In genomic region chr13:23889598-23890224, GRCh38 we compare ENCODE assay signal across 8 cellular contexts. TPM values are rescaled to one million over a fixed set of nuclear protein-coding genes. Genes with fewer than 3 reads are reported as not detected.
A peak's percentile ranks its signal among the peaks of the same experiment; 100 is the strongest.
DNase-seq lines count a peak whose midpoint lies in the region; ATAC-seq, FAIRE-seq and TF ChIP-seq lines count a peak whose summit lies in the region.

No MANE protein-coding gene starts in this region.

- no peak for TF ChIP-seq POLR2A in GM12891 (IDR thresholded peaks at IDR 0.05; ENCODE audit: low read depth, low read length)

- peaks cover 5% of the 10 kb centered on the region for H3K36me3 Mint-ChIP-seq in activated CD4-positive, alpha-beta T cell treated with anti-CD3 and anti-CD28 coated beads for 36 hours (ENCODE audit: low read depth)
- peaks cover 15% of the 10 kb centered on the region for H3K36me3 Mint-ChIP-seq in effector memory CD8-positive, alpha-beta T cell (ENCODE audit: insufficient read depth)

- CTCF ChIA-PET in activated CD4-positive, alpha-beta T cell treated with anti-CD3 and anti-CD28 coated beads for 36 hours (lab: Charles Lee) = interaction anchor here (0.6 to 2.1 kb wide), 9 partner anchors 10 to 312 kb away, joined by 3 to 7 read pairs (median 3); no protein-coding TSS in a partner anchor

- no peaks in the 10 kb centered on the region for H4K20me1 ChIP-seq in OCI-LY3 (ENCODE audit: insufficient read depth, low read length)
- no peaks in the 10 kb centered on the region for H4K20me1 ChIP-seq in osteoblast (ENCODE audit: insufficient read depth, low read length)

- H3K4me2 ChIP-seq in OCI-LY3 (ENCODE audit: low read length) (peak overlapping the region; percentile 88), osteoblast (ENCODE audit: insufficient read depth, low read length) (peak overlapping the region; percentile 90)

- peak overlapping the region; percentile 79 for H3K4me3 Mint-ChIP-seq in activated CD4-positive, alpha-beta T cell treated with anti-CD3 and anti-CD28 coated beads for 36 hours
- peak overlapping the region; percentile 93 to 94 for H3K4me3 Mint-ChIP-seq in effector memory CD8-positive, alpha-beta T cell

- peaks cover 21% of the 10 kb centered on the region for H3K79me2 ChIP-seq in OCI-LY3 (ENCODE audit: low read length)
- H3K79me2 ChIP-seq in osteoblast (ENCODE audit: insufficient read depth, low read length) = peaks cover 22% of the 10 kb centered on the region

- H3K36me3 ChIP-seq in OCI-LY3 (replicated peaks; ENCODE audit: low read depth, low read length) (peaks cover under 1% of the 10 kb centered on the region), osteoblast (ENCODE audit: insufficient read depth, low read length) (peaks cover 8% of the 10 kb centered on the region)

- H3K27ac Mint-ChIP-seq in activated CD4-positive, alpha-beta T cell treated with anti-CD3 and anti-CD28 coated beads for 36 hours = peak overlapping the region; percentile 75
- H3K27ac Mint-ChIP-seq in effector memory CD8-positive, alpha-beta T cell = peak overlapping the region; percentile 91 to 94

- TF ChIP-seq CTCF in HFF-Myc (IDR thresholded peaks at IDR 0.05; ENCODE audit: low read depth, low read length, missing control alignments) = no peak
- TF ChIP-seq CTCF in OCI-LY3 (IDR thresholded peaks at IDR 0.05; ENCODE audit: low read depth, low read length) = no peak
- no peak for TF ChIP-seq CTCF in osteoblast (IDR thresholded peaks at IDR 0.05; ENCODE audit: extremely low read depth, low read depth, low read length)

- no peak for FAIRE-seq in GM12891 (lab: Jason Lieb, UNC)

- peaks cover 23% of the 10 kb centered on the region for H3K4me1 Mint-ChIP-seq in activated CD4-positive, alpha-beta T cell treated with anti-CD3 and anti-CD28 coated beads for 36 hours
- peaks cover 19 to 21% of the 10 kb centered on the region in 2 donors for H3K4me1 Mint-ChIP-seq in effector memory CD8-positive, alpha-beta T cell (ENCODE audit: low read depth in 2 of 2)

- H3K9me3 ChIP-seq in OCI-LY3 (ENCODE audit: insufficient read depth, low read length) = no peaks in the 10 kb centered on the region
- H3K9me3 ChIP-seq in osteoblast (ENCODE audit: low read depth, low read length) = no peaks in the 10 kb centered on the region

- H3K4me3 ChIP-seq in HFF-Myc (replicated peaks; ENCODE audit: low read depth, low read length) = peak overlapping the region; percentile 74
- peak overlapping the region; percentile 93 for H3K4me3 ChIP-seq in OCI-LY3 (ENCODE audit: low read length)
- H3K4me3 ChIP-seq in osteoblast (ENCODE audit: insufficient read depth, low read length) = peak overlapping the region; percentile 98

- POLR2A ChIA-PET in activated CD4-positive, alpha-beta T cell treated with anti-CD3 and anti-CD28 coated beads for 36 hours (lab: Charles Lee) = no interaction called here

- H3K9me3 Mint-ChIP-seq in activated CD4-positive, alpha-beta T cell treated with anti-CD3 and anti-CD28 coated beads for 36 hours (ENCODE audit: low read depth) = no peaks in the 10 kb centered on the region
- no peaks in the 10 kb centered on the region for H3K9me3 Mint-ChIP-seq in effector memory CD8-positive, alpha-beta T cell

- H3K4me1 ChIP-seq in OCI-LY3 (ENCODE audit: low read length) = peaks cover 7% of the 10 kb centered on the region
- H3K4me1 ChIP-seq in osteoblast (ENCODE audit: insufficient read depth, low read length) = peaks cover 12% of the 10 kb centered on the region

- peak overlapping the region; percentile 25 for H3K27ac ChIP-seq in OCI-LY3 (ENCODE audit: low read length)
- peak overlapping the region; percentile 58 for H3K27ac ChIP-seq in osteoblast (ENCODE audit: low read depth, low read length)

- H3K9ac ChIP-seq in OCI-LY3 (ENCODE audit: low read length) = peak overlapping the region; percentile 65

- intact Hi-C loops in activated CD4-positive, alpha-beta T cell treated with anti-CD3 and anti-CD28 coated beads for 36 hours (cut with DNase I, micrococcal nuclease) = loop anchor here (1.0 to 5.0 kb wide), 9 partner anchors 77 to 623 kb away; partner anchors contain the start of genes PARP4 (in 1 of the 2) and SPATA13 (in 1 of the 2)

- DNase-seq in activated CD4-positive, alpha-beta T cell treated with anti-CD3 and anti-CD28 coated beads for 36 hours = no peak
- no peak for DNase-seq in activated CD4-positive, alpha-beta T cell treated with anti-CD3 and anti-CD28 coated beads, Interleukin-2, amount 50 U/mL, for 48 hours
- DNase-seq in HFF-Myc (ENCODE audit: extremely low read depth, low read depth) (no peak), osteoblast (ENCODE audit: insufficient read length, low spot score, missing footprints) (peak; percentile 47), GM12891 (ENCODE audit: insufficient read length, low spot score) (no peak), NCI-H2029 treated with DMSO at 0.1 percent for 48 hours (lab: John Stamatoyannopoulos, UW) (no peak)
- DNase-seq in effector memory CD8-positive, alpha-beta T cell = no peak

- H2AFZ ChIP-seq in OCI-LY3 (ENCODE audit: low read depth, low read length) (peak overlapping the region; percentile 98), osteoblast (ENCODE audit: low read length) (peak overlapping the region; percentile 93)

- peak; percentile 19 for ATAC-seq in activated CD4-positive, alpha-beta T cell treated with anti-CD3 and anti-CD28 coated beads for 36 hours
- ATAC-seq in effector memory CD8-positive, alpha-beta T cell (replicated peaks) = peak; percentile 1

- H3K27me3 ChIP-seq in OCI-LY3 (ENCODE audit: low read depth, low read length) (no peaks in the 10 kb centered on the region), osteoblast (ENCODE audit: insufficient read depth, low read length) (no peaks in the 10 kb centered on the region)

- no peaks in the 10 kb centered on the region for H3K27me3 Mint-ChIP-seq in activated CD4-positive, alpha-beta T cell treated with anti-CD3 and anti-CD28 coated beads for 36 hours
- H3K27me3 Mint-ChIP-seq in effector memory CD8-positive, alpha-beta T cell = peaks cover 0 to 1% of the 10 kb centered on the region in 2 donors

TF ChIP-seq in GM12891, 5 proteins besides CTCF, POLR2A, EP300 and RAD21:
- no peak for TF ChIP-seq PAX5 (IDR thresholded peaks at IDR 0.05; ENCODE audit: insufficient read depth, low read length, severe bottlenecking)

RNA-seq across cellular contexts. Expression of gene MIPEP, which starts 0.5 kb away (rescaled TPM):
- total RNA-seq in activated CD4-positive, alpha-beta T cell treated with anti-CD3 and anti-CD28 coated beads for 36 hours = 10 to 100 TPM; 13.2 to 15.5 TPM
- total RNA-seq in osteoblast = 29.3 and 33.3 TPM in 2 replicates
- 26.9 TPM for polyA plus RNA-seq in GM12891 (2012; ENCODE audit: low read depth, missing spikeins)

RNA-seq across cellular contexts. Expression of gene C1QTNF9B, which starts 7.6 kb away (rescaled TPM):
- not detected for total RNA-seq in activated CD4-positive, alpha-beta T cell treated with anti-CD3 and anti-CD28 coated beads for 36 hours
- not detected in 2 replicates for total RNA-seq in osteoblast
- 0.21 TPM for polyA plus RNA-seq in GM12891 (2012; ENCODE audit: low read depth, missing spikeins)
